ENCODE assay signal across 8 cellular contexts in genomic region chr19:1624458-1624857, GRCh38. TPM values are rescaled to one million over a fixed set of nuclear protein-coding genes. Genes with fewer than 3 reads are reported as not detected.
DNase-seq lines count a peak whose midpoint lies in the region; ATAC-seq and TF ChIP-seq lines count a peak whose summit lies in the region.

No MANE protein-coding gene starts in this region.

- in situ Hi-C loops in Caki2 (cut with HindIII; ENCODE audit: low pct_unique_long_range_greater_than_20kb, low sequenced_read_pairs), result no loop called here

- no peaks in the 10 kb centered on the region for H3K4me1 ChIP-seq in effector memory CD4-positive, alpha-beta T cell (ENCODE audit: control insufficient read depth, insufficient read depth, low read length, poor library complexity, severe bottlenecking)
- H3K4me1 ChIP-seq in thoracic aorta (ENCODE audit: control insufficient read depth in 1 of 2, low read depth in 2 of 2), result no peaks in the 10 kb centered on the region

- no peaks in the 10 kb centered on the region for H3K9me3 ChIP-seq in effector memory CD4-positive, alpha-beta T cell (ENCODE audit: control insufficient read depth, low read length)
- no peaks in the 10 kb centered on the region for H3K9me3 ChIP-seq in thoracic aorta

- H3K27me3 ChIP-seq in effector memory CD4-positive, alpha-beta T cell (replicated peaks; ENCODE audit: control insufficient read depth, insufficient read depth, low read length, poor library complexity, severe bottlenecking), result no peaks in the 10 kb centered on the region
- no peaks in the 10 kb centered on the region for H3K27me3 ChIP-seq in thoracic aorta (replicated peaks; ENCODE audit: insufficient read depth)

- H3K36me3 ChIP-seq in effector memory CD4-positive, alpha-beta T cell (ENCODE audit: control insufficient read depth, insufficient read depth, low read length), result peaks cover 23% of the 10 kb centered on the region
- peaks cover 20% of the 10 kb centered on the region for H3K36me3 ChIP-seq in thoracic aorta

- no peak overlapping the region for H3K27ac ChIP-seq in effector memory CD4-positive, alpha-beta T cell (ENCODE audit: insufficient read depth, low read length, poor library complexity, severe bottlenecking)
- H3K27ac ChIP-seq in thoracic aorta, result no peak overlapping the region

- TF ChIP-seq CTCF in thoracic aorta (IDR thresholded peaks at IDR 0.05), result peak; percentile 52

- DNase-seq in Caki2 (ENCODE audit: low read depth) (peak; percentile 12), HuH-7 (ENCODE audit: low spot score) (peak; percentile 78), medulla oblongata (ENCODE audit: extremely low spot score) (peak; percentile 60), thoracic aorta (ENCODE audit: low spot score) (no peak), middle frontal gyrus (ENCODE audit: extremely low spot score, low spot score) (no peak)
- DNase-seq in activated CD4-positive, alpha-beta T cell treated with anti-CD3 and anti-CD28 coated beads for 4 hours, result peak; percentile 36 to 53
- DNase-seq in effector memory CD4-positive, alpha-beta T cell, result peak in 2 of 3 donors; percentile 11 to 32

- H3K4me3 ChIP-seq in effector memory CD4-positive, alpha-beta T cell (ENCODE audit: insufficient read depth, low read depth, low read length, poor library complexity, severe bottlenecking), result no peak overlapping the region
- H3K4me3 ChIP-seq in thoracic aorta, result no peak overlapping the region

- ATAC-seq in thoracic aorta (ENCODE audit: insufficient number of reproducible peaks, low FRiP score, low read depth), result no peak
- ATAC-seq in HG03378 (IDR thresholded peaks at IDR 0.05; ENCODE audit: unreplicated experiment), result no peak

RNA-seq across cellular contexts. Expression of gene UQCR11, which starts 19.2 kb away (rescaled TPM):
- 97.2 and 105 TPM in 2 replicates for total RNA-seq in Caki2 (2014; rRNA removed; shearing (Covaris generic); ENCODE audit: low replicate concordance)
- 10 to 100 TPM; 32.7 to 51.9 TPM for total RNA-seq in thoracic aorta

RNA-seq across cellular contexts. Expression of gene TCF3, which starts 28.0 kb away (rescaled TPM):
- total RNA-seq in Caki2 (2014; rRNA removed; shearing (Covaris generic); ENCODE audit: low replicate concordance), result 40.2 and 65.0 TPM in 2 replicates
- 10 to 100 TPM; 46.0 to 52.5 TPM for total RNA-seq in thoracic aorta

RNA-seq across cellular contexts. Expression of gene MBD3, which starts 31.8 kb away (rescaled TPM):
- 65.2 and 100 TPM in 2 replicates for total RNA-seq in Caki2 (2014; rRNA removed; shearing (Covaris generic); ENCODE audit: low replicate concordance)
- total RNA-seq in thoracic aorta, result 100 to 1,000 TPM in 1 of 2 donors, 10 to 100 TPM in 1; 97.8 to 102 TPM

RNA-seq across cellular contexts. Expression of gene MEX3D, which starts 56.3 kb away (rescaled TPM):
- 60.3 and 67.4 TPM in 2 replicates for total RNA-seq in Caki2 (2014; rRNA removed; shearing (Covaris generic); ENCODE audit: low replicate concordance)
- total RNA-seq in thoracic aorta, result 10 to 100 TPM; 23.4 to 26.4 TPM

Comparison
In these comparisons a context has a peak if more than half of its experiments do, and no peak if none do; other contexts are left out.
1. DNase-seq: peak in Caki2 (single experiment), HuH-7 (single experiment), activated CD4-positive, alpha-beta T cell treated with anti-CD3 and anti-CD28 coated beads for 4 hours (2 of 2), effector memory CD4-positive, alpha-beta T cell (2 of 3) and medulla oblongata (single experiment); none in thoracic aorta (single experiment) and middle frontal gyrus (single experiment).